In the genomic region with DNA sequence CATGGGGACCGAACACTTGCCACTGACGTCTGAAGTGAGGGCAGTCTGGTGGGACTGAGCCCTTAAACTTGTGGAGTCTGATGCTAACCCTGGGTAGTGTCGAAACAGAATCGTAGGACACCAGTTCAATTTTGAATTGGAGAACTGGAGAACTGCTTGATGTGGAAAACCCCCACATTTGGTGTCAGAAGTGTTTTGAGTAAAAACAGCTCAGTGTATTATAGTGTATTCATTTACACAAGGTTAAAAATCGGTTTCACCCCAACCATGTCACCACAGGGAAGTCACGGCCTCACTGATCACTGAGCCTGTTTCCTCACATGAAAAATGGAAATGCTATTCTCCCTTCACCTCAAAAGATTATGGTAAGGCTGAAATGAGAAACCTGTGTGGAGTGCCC, we compare ENCODE assay signal across 1 cellular context.
TF ChIP-seq lines count a peak whose summit lies in the region.

No MANE protein-coding gene starts in this region.

TF ChIP-seq in GM23338, 12 proteins besides CTCF, POLR2A, EP300 and RAD21 (continued from another document):
- TF ChIP-seq, protein P1, sequence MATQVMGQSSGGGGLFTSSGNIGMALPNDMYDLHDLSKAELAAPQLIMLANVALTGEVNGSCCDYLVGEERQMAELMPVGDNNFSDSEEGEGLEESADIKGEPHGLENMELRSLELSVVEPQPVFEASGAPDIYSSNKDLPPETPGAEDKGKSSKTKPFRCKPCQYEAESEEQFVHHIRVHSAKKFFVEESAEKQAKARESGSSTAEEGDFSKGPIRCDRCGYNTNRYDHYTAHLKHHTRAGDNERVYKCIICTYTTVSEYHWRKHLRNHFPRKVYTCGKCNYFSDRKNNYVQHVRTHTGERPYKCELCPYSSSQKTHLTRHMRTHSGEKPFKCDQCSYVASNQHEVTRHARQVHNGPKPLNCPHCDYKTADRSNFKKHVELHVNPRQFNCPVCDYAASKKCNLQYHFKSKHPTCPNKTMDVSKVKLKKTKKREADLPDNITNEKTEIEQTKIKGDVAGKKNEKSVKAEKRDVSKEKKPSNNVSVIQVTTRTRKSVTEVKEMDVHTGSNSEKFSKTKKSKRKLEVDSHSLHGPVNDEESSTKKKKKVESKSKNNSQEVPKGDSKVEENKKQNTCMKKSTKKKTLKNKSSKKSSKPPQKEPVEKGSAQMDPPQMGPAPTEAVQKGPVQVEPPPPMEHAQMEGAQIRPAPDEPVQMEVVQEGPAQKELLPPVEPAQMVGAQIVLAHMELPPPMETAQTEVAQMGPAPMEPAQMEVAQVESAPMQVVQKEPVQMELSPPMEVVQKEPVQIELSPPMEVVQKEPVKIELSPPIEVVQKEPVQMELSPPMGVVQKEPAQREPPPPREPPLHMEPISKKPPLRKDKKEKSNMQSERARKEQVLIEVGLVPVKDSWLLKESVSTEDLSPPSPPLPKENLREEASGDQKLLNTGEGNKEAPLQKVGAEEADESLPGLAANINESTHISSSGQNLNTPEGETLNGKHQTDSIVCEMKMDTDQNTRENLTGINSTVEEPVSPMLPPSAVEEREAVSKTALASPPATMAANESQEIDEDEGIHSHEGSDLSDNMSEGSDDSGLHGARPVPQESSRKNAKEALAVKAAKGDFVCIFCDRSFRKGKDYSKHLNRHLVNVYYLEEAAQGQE (IDR thresholded peaks at IDR 0.05; ENCODE audit: unreplicated experiment) = no peak
- TF ChIP-seq POLR2AphosphoS5 (IDR thresholded peaks at IDR 0.05; ENCODE audit: low read depth) = no peak
- no peak for TF ChIP-seq ZNF114 (CRISPR knock-in tag; IDR thresholded peaks at IDR 0.05)
- no peak for TF ChIP-seq EZH2phosphoT487 (IDR thresholded peaks at IDR 0.05; ENCODE audit: unreplicated experiment)
- TF ChIP-seq, protein P2, sequence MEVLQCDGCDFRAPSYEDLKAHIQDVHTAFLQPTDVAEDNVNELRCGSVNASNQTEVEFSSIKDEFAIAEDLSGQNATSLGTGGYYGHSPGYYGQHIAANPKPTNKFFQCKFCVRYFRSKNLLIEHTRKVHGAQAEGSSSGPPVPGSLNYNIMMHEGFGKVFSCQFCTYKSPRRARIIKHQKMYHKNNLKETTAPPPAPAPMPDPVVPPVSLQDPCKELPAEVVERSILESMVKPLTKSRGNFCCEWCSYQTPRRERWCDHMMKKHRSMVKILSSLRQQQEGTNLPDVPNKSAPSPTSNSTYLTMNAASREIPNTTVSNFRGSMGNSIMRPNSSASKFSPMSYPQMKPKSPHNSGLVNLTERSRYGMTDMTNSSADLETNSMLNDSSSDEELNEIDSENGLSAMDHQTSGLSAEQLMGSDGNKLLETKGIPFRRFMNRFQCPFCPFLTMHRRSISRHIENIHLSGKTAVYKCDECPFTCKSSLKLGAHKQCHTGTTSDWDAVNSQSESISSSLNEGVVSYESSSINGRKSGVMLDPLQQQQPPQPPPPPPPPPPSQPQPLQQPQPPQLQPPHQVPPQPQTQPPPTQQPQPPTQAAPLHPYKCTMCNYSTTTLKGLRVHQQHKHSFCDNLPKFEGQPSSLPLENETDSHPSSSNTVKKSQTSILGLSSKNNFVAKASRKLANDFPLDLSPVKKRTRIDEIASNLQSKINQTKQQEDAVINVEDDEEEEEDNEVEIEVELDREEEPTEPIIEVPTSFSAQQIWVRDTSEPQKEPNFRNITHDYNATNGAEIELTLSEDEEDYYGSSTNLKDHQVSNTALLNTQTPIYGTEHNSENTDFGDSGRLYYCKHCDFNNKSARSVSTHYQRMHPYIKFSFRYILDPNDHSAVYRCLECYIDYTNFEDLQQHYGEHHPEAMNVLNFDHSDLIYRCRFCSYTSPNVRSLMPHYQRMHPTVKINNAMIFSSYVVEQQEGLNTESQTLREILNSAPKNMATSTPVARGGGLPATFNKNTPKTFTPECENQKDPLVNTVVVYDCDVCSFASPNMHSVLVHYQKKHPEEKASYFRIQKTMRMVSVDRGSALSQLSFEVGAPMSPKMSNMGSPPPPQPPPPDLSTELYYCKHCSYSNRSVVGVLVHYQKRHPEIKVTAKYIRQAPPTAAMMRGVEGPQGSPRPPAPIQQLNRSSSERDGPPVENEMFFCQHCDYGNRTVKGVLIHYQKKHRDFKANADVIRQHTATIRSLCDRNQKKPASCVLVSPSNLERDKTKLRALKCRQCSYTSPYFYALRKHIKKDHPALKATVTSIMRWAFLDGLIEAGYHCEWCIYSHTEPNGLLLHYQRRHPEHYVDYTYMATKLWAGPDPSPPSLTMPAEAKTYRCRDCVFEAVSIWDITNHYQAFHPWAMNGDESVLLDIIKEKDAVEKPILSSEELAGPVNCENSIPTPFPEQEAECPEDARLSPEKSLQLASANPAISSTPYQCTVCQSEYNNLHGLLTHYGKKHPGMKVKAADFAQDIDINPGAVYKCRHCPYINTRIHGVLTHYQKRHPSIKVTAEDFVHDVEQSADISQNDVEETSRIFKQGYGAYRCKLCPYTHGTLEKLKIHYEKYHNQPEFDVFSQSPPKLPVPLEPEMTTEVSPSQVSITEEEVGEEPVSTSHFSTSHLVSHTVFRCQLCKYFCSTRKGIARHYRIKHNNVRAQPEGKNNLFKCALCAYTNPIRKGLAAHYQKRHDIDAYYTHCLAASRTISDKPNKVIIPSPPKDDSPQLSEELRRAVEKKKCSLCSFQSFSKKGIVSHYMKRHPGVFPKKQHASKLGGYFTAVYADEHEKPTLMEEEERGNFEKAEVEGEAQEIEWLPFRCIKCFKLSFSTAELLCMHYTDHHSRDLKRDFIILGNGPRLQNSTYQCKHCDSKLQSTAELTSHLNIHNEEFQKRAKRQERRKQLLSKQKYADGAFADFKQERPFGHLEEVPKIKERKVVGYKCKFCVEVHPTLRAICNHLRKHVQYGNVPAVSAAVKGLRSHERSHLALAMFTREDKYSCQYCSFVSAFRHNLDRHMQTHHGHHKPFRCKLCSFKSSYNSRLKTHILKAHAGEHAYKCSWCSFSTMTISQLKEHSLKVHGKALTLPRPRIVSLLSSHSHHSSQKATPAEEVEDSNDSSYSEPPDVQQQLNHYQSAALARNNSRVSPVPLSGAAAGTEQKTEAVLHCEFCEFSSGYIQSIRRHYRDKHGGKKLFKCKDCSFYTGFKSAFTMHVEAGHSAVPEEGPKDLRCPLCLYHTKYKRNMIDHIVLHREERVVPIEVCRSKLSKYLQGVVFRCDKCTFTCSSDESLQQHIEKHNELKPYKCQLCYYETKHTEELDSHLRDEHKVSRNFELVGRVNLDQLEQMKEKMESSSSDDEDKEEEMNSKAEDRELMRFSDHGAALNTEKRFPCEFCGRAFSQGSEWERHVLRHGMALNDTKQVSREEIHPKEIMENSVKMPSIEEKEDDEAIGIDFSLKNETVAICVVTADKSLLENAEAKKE (CRISPR knock-in tag; IDR thresholded peaks at IDR 0.05) = no peak
- TF ChIP-seq, protein P3, sequence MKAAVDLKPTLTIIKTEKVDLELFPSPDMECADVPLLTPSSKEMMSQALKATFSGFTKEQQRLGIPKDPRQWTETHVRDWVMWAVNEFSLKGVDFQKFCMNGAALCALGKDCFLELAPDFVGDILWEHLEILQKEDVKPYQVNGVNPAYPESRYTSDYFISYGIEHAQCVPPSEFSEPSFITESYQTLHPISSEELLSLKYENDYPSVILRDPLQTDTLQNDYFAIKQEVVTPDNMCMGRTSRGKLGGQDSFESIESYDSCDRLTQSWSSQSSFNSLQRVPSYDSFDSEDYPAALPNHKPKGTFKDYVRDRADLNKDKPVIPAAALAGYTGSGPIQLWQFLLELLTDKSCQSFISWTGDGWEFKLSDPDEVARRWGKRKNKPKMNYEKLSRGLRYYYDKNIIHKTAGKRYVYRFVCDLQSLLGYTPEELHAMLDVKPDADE (IDR thresholded peaks at IDR 0.05) = no peak
- no peak for TF ChIP-seq JUNB (IDR thresholded peaks at IDR 0.05; ENCODE audit: unreplicated experiment)
